In the genomic region with DNA sequence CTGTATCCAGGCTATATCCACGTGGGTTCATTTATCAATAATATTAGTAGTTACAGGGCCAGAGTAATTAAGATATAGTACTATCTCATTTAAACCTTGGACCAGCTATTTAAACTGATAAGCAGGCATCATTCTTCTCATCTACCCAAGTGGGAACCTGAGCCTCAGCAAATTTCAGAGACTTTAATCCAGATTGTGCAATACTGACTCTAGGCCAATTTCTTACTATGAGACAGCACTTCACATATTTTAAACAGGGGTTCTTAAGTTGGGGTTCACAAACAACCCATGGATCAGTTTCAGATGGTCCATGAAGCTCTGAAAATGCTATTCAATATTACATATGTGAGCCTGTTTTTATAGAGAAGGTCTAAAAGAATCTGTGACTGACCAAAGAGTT, we compare ENCODE assay signal across 3 cellular contexts.
A peak's percentile ranks its signal among the peaks of the same experiment; 100 is the strongest.
TF ChIP-seq lines count a peak whose summit lies in the region.

No MANE protein-coding gene starts in this region.

TF ChIP-seq in HEK293, 187 proteins besides CTCF, POLR2A, EP300 and RAD21:
- TF ChIP-seq KLF1 (tag by site-specific recombination; IDR thresholded peaks at IDR 0.05) (no peak), ZNF664 (tag by site-specific recombination; IDR thresholded peaks at IDR 0.05) (peak; percentile 81), ZNF549 (tag by site-specific recombination; IDR thresholded peaks at IDR 0.05) (no peak), MEIS1 (CRISPR knock-in tag; IDR thresholded peaks at IDR 0.05; ENCODE audit: borderline replicate concordance) (no peak), ZBTB8A (tag by site-specific recombination; IDR thresholded peaks at IDR 0.05) (no peak)

TF ChIP-seq in IMR-90, 13 proteins besides CTCF, POLR2A, EP300 and RAD21:
- TF ChIP-seq, protein P1, sequence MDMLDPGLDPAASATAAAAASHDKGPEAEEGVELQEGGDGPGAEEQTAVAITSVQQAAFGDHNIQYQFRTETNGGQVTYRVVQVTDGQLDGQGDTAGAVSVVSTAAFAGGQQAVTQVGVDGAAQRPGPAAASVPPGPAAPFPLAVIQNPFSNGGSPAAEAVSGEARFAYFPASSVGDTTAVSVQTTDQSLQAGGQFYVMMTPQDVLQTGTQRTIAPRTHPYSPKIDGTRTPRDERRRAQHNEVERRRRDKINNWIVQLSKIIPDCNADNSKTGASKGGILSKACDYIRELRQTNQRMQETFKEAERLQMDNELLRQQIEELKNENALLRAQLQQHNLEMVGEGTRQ (IDR thresholded peaks at IDR 0.05; ENCODE audit: low read depth, low read length) = no peak
- TF ChIP-seq CEBPB (IDR thresholded peaks at IDR 0.05; ENCODE audit: low read depth, low read length) = peak; percentile 60; the same call in 1 of the 2 replicates
TF ChIP-seq in IMR-90: peak in this region for 1.

TF ChIP-seq in K562, 482 proteins besides CTCF, POLR2A, EP300 and RAD21:
- TF ChIP-seq SOX6 (IDR thresholded peaks at IDR 0.05) (no peak), HCFC1 (IDR thresholded peaks at IDR 0.05; ENCODE audit: low read depth, low read length) (no peak), RBM25 (IDR thresholded peaks at IDR 0.05; ENCODE audit: low read depth, low read length, severe bottlenecking) (peak; percentile 46), CEBPB (tag; IDR thresholded peaks at IDR 0.05) (peak; percentile 63), CEBPG (CRISPR knock-in tag; IDR thresholded peaks at IDR 0.05) (no peak), CEBPG (tag; conservative IDR thresholded peaks at IDR 0.05 in 1 of 2, IDR thresholded peaks at IDR 0.05 in 1 of 2) (peak in 1 of 2 experiments; percentile 72; a peak in 2 of 4 replicates)
TF ChIP-seq in K562: peak in this region for 3.
